In the genomic region with DNA sequence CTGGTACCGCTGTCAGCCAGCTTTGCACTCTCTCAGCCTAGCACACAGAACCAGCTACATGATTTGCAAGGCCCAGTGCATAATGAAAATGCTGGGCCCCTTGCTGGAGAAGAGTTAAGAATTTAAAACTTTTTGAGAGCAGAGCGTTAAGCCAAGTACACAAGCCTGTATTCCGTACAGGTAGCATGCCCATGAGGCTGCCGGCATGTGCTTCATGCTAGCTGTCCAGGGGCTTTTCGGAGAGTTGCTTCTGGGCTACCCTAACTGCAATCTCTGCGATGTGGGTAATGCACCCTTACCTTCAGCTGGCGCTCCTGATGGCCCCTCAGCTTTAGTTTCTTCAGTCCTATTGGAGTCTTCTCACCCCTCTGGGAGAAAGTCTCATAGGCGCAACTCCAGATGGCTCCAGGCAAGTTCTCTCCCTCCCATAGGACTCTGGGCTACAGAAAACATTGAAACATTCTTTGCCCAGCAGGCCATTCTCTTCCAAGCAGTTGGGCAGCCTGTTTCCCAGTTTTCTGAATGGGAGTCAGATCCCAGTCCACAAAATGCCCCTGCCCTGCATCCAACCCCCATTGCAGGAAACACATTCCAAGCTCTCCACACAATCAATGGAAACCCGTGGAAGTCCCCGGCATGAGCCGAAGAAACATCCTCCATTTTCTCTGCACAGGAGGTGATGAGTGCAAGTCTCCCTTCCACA, we compare ENCODE assay signal across 1 cellular context.
A peak's percentile ranks its signal among the peaks of the same experiment; 100 is the strongest.
TF ChIP-seq lines count a peak whose summit lies in the region.

No MANE protein-coding gene starts in this region.

TF ChIP-seq in GM23338, 12 proteins besides CTCF, POLR2A, EP300 and RAD21 (continued from another document):
- TF ChIP-seq, protein P1, sequence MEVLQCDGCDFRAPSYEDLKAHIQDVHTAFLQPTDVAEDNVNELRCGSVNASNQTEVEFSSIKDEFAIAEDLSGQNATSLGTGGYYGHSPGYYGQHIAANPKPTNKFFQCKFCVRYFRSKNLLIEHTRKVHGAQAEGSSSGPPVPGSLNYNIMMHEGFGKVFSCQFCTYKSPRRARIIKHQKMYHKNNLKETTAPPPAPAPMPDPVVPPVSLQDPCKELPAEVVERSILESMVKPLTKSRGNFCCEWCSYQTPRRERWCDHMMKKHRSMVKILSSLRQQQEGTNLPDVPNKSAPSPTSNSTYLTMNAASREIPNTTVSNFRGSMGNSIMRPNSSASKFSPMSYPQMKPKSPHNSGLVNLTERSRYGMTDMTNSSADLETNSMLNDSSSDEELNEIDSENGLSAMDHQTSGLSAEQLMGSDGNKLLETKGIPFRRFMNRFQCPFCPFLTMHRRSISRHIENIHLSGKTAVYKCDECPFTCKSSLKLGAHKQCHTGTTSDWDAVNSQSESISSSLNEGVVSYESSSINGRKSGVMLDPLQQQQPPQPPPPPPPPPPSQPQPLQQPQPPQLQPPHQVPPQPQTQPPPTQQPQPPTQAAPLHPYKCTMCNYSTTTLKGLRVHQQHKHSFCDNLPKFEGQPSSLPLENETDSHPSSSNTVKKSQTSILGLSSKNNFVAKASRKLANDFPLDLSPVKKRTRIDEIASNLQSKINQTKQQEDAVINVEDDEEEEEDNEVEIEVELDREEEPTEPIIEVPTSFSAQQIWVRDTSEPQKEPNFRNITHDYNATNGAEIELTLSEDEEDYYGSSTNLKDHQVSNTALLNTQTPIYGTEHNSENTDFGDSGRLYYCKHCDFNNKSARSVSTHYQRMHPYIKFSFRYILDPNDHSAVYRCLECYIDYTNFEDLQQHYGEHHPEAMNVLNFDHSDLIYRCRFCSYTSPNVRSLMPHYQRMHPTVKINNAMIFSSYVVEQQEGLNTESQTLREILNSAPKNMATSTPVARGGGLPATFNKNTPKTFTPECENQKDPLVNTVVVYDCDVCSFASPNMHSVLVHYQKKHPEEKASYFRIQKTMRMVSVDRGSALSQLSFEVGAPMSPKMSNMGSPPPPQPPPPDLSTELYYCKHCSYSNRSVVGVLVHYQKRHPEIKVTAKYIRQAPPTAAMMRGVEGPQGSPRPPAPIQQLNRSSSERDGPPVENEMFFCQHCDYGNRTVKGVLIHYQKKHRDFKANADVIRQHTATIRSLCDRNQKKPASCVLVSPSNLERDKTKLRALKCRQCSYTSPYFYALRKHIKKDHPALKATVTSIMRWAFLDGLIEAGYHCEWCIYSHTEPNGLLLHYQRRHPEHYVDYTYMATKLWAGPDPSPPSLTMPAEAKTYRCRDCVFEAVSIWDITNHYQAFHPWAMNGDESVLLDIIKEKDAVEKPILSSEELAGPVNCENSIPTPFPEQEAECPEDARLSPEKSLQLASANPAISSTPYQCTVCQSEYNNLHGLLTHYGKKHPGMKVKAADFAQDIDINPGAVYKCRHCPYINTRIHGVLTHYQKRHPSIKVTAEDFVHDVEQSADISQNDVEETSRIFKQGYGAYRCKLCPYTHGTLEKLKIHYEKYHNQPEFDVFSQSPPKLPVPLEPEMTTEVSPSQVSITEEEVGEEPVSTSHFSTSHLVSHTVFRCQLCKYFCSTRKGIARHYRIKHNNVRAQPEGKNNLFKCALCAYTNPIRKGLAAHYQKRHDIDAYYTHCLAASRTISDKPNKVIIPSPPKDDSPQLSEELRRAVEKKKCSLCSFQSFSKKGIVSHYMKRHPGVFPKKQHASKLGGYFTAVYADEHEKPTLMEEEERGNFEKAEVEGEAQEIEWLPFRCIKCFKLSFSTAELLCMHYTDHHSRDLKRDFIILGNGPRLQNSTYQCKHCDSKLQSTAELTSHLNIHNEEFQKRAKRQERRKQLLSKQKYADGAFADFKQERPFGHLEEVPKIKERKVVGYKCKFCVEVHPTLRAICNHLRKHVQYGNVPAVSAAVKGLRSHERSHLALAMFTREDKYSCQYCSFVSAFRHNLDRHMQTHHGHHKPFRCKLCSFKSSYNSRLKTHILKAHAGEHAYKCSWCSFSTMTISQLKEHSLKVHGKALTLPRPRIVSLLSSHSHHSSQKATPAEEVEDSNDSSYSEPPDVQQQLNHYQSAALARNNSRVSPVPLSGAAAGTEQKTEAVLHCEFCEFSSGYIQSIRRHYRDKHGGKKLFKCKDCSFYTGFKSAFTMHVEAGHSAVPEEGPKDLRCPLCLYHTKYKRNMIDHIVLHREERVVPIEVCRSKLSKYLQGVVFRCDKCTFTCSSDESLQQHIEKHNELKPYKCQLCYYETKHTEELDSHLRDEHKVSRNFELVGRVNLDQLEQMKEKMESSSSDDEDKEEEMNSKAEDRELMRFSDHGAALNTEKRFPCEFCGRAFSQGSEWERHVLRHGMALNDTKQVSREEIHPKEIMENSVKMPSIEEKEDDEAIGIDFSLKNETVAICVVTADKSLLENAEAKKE (CRISPR knock-in tag; IDR thresholded peaks at IDR 0.05): peak; percentile 55; the same call in 1 of the 2 replicates
